In genomic region chrX:137052641-137053235, GRCh38 we compare ENCODE assay signal across 9 cellular contexts. TPM values are rescaled to one million over a fixed set of nuclear protein-coding genes. Genes with fewer than 3 reads are reported as not detected.
A peak's percentile ranks its signal among the peaks of the same experiment; 100 is the strongest.
DNase-seq lines count a peak whose midpoint lies in the region; ATAC-seq, FAIRE-seq and TF ChIP-seq lines count a peak whose summit lies in the region.
"Had no signal": no experiment of that assay in that cellular context is flagged by ENCODE, and none has a peak within 500 bp of the region (broad histone marks: within the 10 kb centered on the region; RNA-seq: fewer than 3 reads in every experiment).

No MANE protein-coding gene starts in this region.

- FAIRE-seq in GM19239 (lab: Jason Lieb, UNC) (peak; percentile 4), keratinocyte (lab: Jason Lieb, UNC) (no peak)

- no peak for ATAC-seq in stimulated activated naive CD8-positive, alpha-beta T cell treated with anti-CD3 and anti-CD28 coated beads, Interleukin-15, Interleukin-2, amounts not matched to agents 100 U/mL and 50 U/mL, for 24 hours
- ATAC-seq in HG03469 (IDR thresholded peaks at IDR 0.05; ENCODE audit: unreplicated experiment): no peak

- no peaks in the 10 kb centered on the region for H3K4me1 ChIP-seq in keratinocyte (ENCODE audit: control insufficient read depth, extremely low read depth, insufficient read depth, low read length)

- H3K9me1 ChIP-seq in keratinocyte (ENCODE audit: control insufficient read depth, extremely low read depth, insufficient read depth, low read length): no peaks in the 10 kb centered on the region

- H2AFZ ChIP-seq in keratinocyte (ENCODE audit: control insufficient read depth, low read length): peak overlapping the region; percentile 46

- H3K36me3 ChIP-seq in keratinocyte (ENCODE audit: control insufficient read depth in 2 of 2, extremely low read depth in 1 of 2, insufficient read depth in 2 of 2, low read length in 2 of 2): no peaks in the 10 kb centered on the region

- peak overlapping the region; percentile 24 to 56 (median 50) for H3K4me3 ChIP-seq in keratinocyte (ENCODE audit: control insufficient read depth in 2 of 3, extremely low read depth in 1 of 3, insufficient read depth in 2 of 3, low read depth in 1 of 3, low read length in 3 of 3)

- H3K27ac Mint-ChIP-seq in IgD-negative memory B cell: peak overlapping the region in 1 of 3 donors; percentile 75
- H3K27ac Mint-ChIP-seq in activated naive CD4-positive, alpha-beta T cell treated with anti-CD3 and anti-CD28 coated beads, Interleukin-2, amount 10 ng/mL, durations not matched to agents 7 days and 5 days: no peak overlapping the region

- H3K9me3 Mint-ChIP-seq in IgD-negative memory B cell: no peaks in the 10 kb centered on the region
- no peaks in the 10 kb centered on the region for H3K9me3 Mint-ChIP-seq in activated naive CD4-positive, alpha-beta T cell treated with anti-CD3 and anti-CD28 coated beads, Interleukin-2, amount 10 ng/mL, durations not matched to agents 7 days and 5 days

- CTCF ChIA-PET in activated naive CD4-positive, alpha-beta T cell treated with anti-CD3 and anti-CD28 coated beads, Interleukin-2, amount 10 ng/mL, durations not matched to agents 7 days and 5 days (lab: Charles Lee): interaction anchor here (0.8 to 3.3 kb wide), 5 partner anchors 9 to 668 kb away, joined by 3 to 29 read pairs (median 3); no protein-coding TSS in a partner anchor

- H3K36me3 Mint-ChIP-seq in IgD-negative memory B cell: no peaks in the 10 kb centered on the region
- H3K36me3 Mint-ChIP-seq in activated naive CD4-positive, alpha-beta T cell treated with anti-CD3 and anti-CD28 coated beads, Interleukin-2, amount 10 ng/mL, durations not matched to agents 7 days and 5 days: no peaks in the 10 kb centered on the region

- TF ChIP-seq CTCF in keratinocyte (optimal IDR thresholded peaks at IDR 0.05 in 1 of 3, IDR thresholded peaks at IDR 0.05 in 1 of 3, conservative IDR thresholded peaks at IDR 0.05 in 1 of 3; ENCODE audit: extremely low read depth in 1 of 3, insufficient read depth in 2 of 3, low read length in 3 of 3): no peak

- peaks cover 14% of the 10 kb centered on the region for H3K27me3 ChIP-seq in keratinocyte (ENCODE audit: control insufficient read depth, extremely low read depth, insufficient read depth, low read length)

- peak overlapping the region; percentile 74 to 94 (median 84) for H3K4me3 Mint-ChIP-seq in IgD-negative memory B cell
- H3K4me3 Mint-ChIP-seq in activated naive CD4-positive, alpha-beta T cell treated with anti-CD3 and anti-CD28 coated beads, Interleukin-2, amount 10 ng/mL, durations not matched to agents 7 days and 5 days: peak overlapping the region; percentile 74

- dilution Hi-C loops in keratinocyte (cut with MboI; ENCODE audit: extremely low pct_ligation_motif_present, low sequenced_read_pairs): no loop called here

- H3K79me2 ChIP-seq in keratinocyte (ENCODE audit: control insufficient read depth, insufficient read depth, low read length): no peaks in the 10 kb centered on the region

- H4K20me1 ChIP-seq in keratinocyte (ENCODE audit: control insufficient read depth, extremely low read depth, insufficient read depth, low read length): no peaks in the 10 kb centered on the region

- no peaks in the 10 kb centered on the region for H3K9me3 ChIP-seq in keratinocyte (ENCODE audit: control insufficient read depth, low read depth, low read length)

- no peak overlapping the region for H3K9ac ChIP-seq in keratinocyte (ENCODE audit: control insufficient read depth, extremely low read depth, insufficient read depth, low read length)

- H3K27me3 Mint-ChIP-seq in IgD-negative memory B cell: peaks cover 17% of the 10 kb centered on the region
- H3K27me3 Mint-ChIP-seq in activated naive CD4-positive, alpha-beta T cell treated with anti-CD3 and anti-CD28 coated beads, Interleukin-2, amount 10 ng/mL, durations not matched to agents 7 days and 5 days: peaks cover 53% of the 10 kb centered on the region

- H3K4me2 ChIP-seq in keratinocyte (ENCODE audit: control insufficient read depth, extremely low read depth, insufficient read depth, low read depth, low read length): peak overlapping the region; percentile 69

- H3K27ac ChIP-seq in keratinocyte (ENCODE audit: control insufficient read depth, insufficient read depth, low read length): no peak overlapping the region

- H3K4me1 Mint-ChIP-seq in IgD-negative memory B cell: peaks cover 3 to 12% (median 11%) of the 10 kb centered on the region in 3 donors
- peaks cover 17% of the 10 kb centered on the region for H3K4me1 Mint-ChIP-seq in activated naive CD4-positive, alpha-beta T cell treated with anti-CD3 and anti-CD28 coated beads, Interleukin-2, amount 10 ng/mL, durations not matched to agents 7 days and 5 days

- peak; percentile 15 for DNase-seq in AG08396 (ENCODE audit: low spot score)
- DNase-seq in GM19239 (ENCODE audit: insufficient read length, low spot score): no peak
- peak; percentile 31 for DNase-seq in activated naive CD4-positive, alpha-beta T cell treated with anti-CD3 and anti-CD28 coated beads, Interleukin-2, amount 10 ng/mL, durations not matched to agents 7 days and 5 days
- DNase-seq in keratinocyte (ENCODE audit: low read depth, low spot score): no peak
- peak; percentile 27 for DNase-seq in stimulated activated naive CD8-positive, alpha-beta T cell treated with anti-CD3 and anti-CD28 coated beads, Interleukin-15, Interleukin-2, amounts not matched to agents 100 U/mL and 50 U/mL, for 24 hours
- DNase-seq in Kasumi-1 (lab: John Stamatoyannopoulos, UW): no peak

RNA-seq across cellular contexts. Expression of gene GPR101, which starts 18.9 kb away (rescaled TPM):
- polyA plus RNA-seq in IgD-negative memory B cell (0.33 TPM), keratinocyte (not detected in 3 replicates)
- not detected for polyA plus RNA-seq in keratinocyte (2011; ENCODE audit: low read depth)
- not detected in 2 replicates for polyA plus RNA-seq in keratinocyte (2011; cell fraction: cytosol; rRNA removed)
- polyA plus RNA-seq in keratinocyte (2011; cell fraction: nucleus; rRNA removed): not detected in 2 replicates
- polyA plus RNA-seq in keratinocyte (2012; ENCODE audit: low replicate concordance): not detected in 2 replicates
- not detected in 3 replicates for polyA minus RNA-seq in keratinocyte
- polyA minus RNA-seq in keratinocyte (2011; cell fraction: cytosol; rRNA and poly(A)+ RNA removed): not detected
- not detected in 2 replicates for polyA minus RNA-seq in keratinocyte (2011; cell fraction: nucleus; rRNA and poly(A)+ RNA removed)
- polyA plus RNA-seq: esophagus had no signal

Comparison
In these comparisons a context has a peak if more than half of its experiments do, and no peak if none do; other contexts are left out.
1. DNase-seq: peak in AG08396 (single experiment), activated naive CD4-positive, alpha-beta T cell treated with anti-CD3 and anti-CD28 coated beads, Interleukin-2, amount 10 ng/mL, durations not matched to agents 7 days and 5 days (single experiment) and stimulated activated naive CD8-positive, alpha-beta T cell treated with anti-CD3 and anti-CD28 coated beads, Interleukin-15, Interleukin-2, amounts not matched to agents 100 U/mL and 50 U/mL, for 24 hours (single experiment); none in GM19239 (single experiment), keratinocyte (single experiment) and Kasumi-1 (0 of 2).